8 cellular contexts compared by ENCODE assay signal in genomic region chr4:165131247-165131832, GRCh38. TPM values are rescaled to one million over a fixed set of nuclear protein-coding genes. Genes with fewer than 3 reads are reported as not detected.
DNase-seq lines count a peak whose midpoint lies in the region; ATAC-seq and TF ChIP-seq lines count a peak whose summit lies in the region.

No MANE protein-coding gene starts in this region.

- ATAC-seq in GM19455 (IDR thresholded peaks at IDR 0.05; ENCODE audit: unreplicated experiment) (peak; percentile 90), natural killer cell (peak; percentile 83 to 89 (median 87))

- peaks cover 0 to 6% of the 10 kb centered on the region in 2 donors for H3K4me1 Mint-ChIP-seq in natural killer cell

- H3K4me3 Mint-ChIP-seq in natural killer cell, result no peak overlapping the region

- TF ChIP-seq CTCF in natural killer cell (IDR thresholded peaks at IDR 0.05), result peak; percentile 84

- H3K27ac Mint-ChIP-seq in natural killer cell, result no peak overlapping the region

- DNase-seq in COLO829 (ENCODE audit: low spot score) (peak; percentile 54), HK-2 (ENCODE audit: unreplicated experiment) (peak; percentile 71), NOMO-1 treated with dmso at 0.1 percent for 144 hours (lab: John Stamatoyannopoulos, UW; ENCODE audit: unreplicated experiment) (peak; percentile 4), erythroblast (lab: John Stamatoyannopoulos, UW) (peak; percentile 42 to 75), natural killer cell (peak; percentile 61)
- peak; percentile 28 for DNase-seq in activated CD8-positive, alpha-beta memory T cell treated with anti-CD3 and anti-CD28 coated beads, Interleukin-2, amount 50 U/mL, for 1 hour (ENCODE audit: extremely low read depth)
- DNase-seq in stimulated activated naive CD4-positive, alpha-beta T cell treated with Interleukin-2 at 50 U/mL for 16 hours (lab: John Stamatoyannopoulos, UW), result peak; percentile 50

- peaks cover 23 to 25% of the 10 kb centered on the region in 2 donors for H3K27me3 Mint-ChIP-seq in natural killer cell (ENCODE audit: low read depth in 2 of 2)

- no peaks in the 10 kb centered on the region for H3K36me3 Mint-ChIP-seq in natural killer cell

- TF ChIP-seq POLR2A in erythroblast (IDR thresholded peaks at IDR 0.05; ENCODE audit: low read length), result no peak

- intact Hi-C loops in natural killer cell (cut with micrococcal nuclease), result loop anchor here (1.0 kb wide), 2 partner anchors 196 to 333 kb away; partner anchors contain the start of gene MSMO1

- no peaks in the 10 kb centered on the region for H3K9me3 Mint-ChIP-seq in natural killer cell

RNA-seq across cellular contexts. Expression of gene TMEM192, which starts 18.7 kb away (rescaled TPM):
- total RNA-seq in natural killer cell, result 10 to 100 TPM in 2 of 3 donors, 1 to 10 TPM in 1; 9.4 to 11.4 (median 11.0) TPM

Comparison
In these comparisons a context has a peak if more than half of its experiments do, and no peak if none do; other contexts are left out.
1. Peak in every context shown above with its lines: DNase-seq and ATAC-seq.
2. DNase-seq: peak in every context shown above with its lines; median percentile 71 in HK-2; 61 in natural killer cell; 58 in erythroblast; 54 in COLO829; 50 in stimulated activated naive CD4-positive, alpha-beta T cell treated with Interleukin-2 at 50 U/mL for 16 hours; 28 in activated CD8-positive, alpha-beta memory T cell treated with anti-CD3 and anti-CD28 coated beads, Interleukin-2, amount 50 U/mL, for 1 hour; 4 in NOMO-1 treated with dmso at 0.1 percent for 144 hours.